ENCODE assay signal across 1 cellular context in the genomic region with DNA sequence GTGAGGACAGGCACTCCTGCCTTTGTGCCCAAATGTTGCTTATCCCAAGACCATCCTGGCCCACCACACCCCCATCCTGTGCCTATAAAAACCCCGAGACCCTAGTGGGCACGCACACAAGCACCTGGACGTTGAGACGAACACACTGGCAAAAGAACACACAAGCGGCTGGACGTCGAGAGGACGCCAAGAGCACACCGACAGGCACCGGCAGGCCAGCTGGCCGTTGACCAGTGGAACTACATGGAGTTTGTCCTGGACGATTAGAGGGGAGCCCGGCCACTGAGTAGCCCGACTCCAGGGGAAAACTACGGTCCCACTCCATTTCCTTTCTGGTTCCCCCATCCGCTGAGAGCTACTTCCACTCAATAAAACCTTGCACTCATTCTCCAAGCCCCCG.
TF ChIP-seq lines count a peak whose summit lies in the region.

No MANE protein-coding gene starts in this region.

TF ChIP-seq in H1, 55 proteins besides CTCF, POLR2A, EP300 and RAD21 (continued from another document):
- TF ChIP-seq KDM5A (IDR thresholded peaks at IDR 0.05; ENCODE audit: low read length), result no peak
- TF ChIP-seq CHD2 (IDR thresholded peaks at IDR 0.05; ENCODE audit: low read length), result no peak
- TF ChIP-seq ZNF274 (IDR thresholded peaks at IDR 0.05; ENCODE audit: borderline replicate concordance, extremely low read depth, low read length), result no peak
- no peak for TF ChIP-seq TAF7 (optimal IDR thresholded peaks at IDR 0.05; ENCODE audit: borderline replicate concordance, low read depth, low read length)
